8 cellular contexts compared by ENCODE assay signal in genomic region chr3:153160451-153161137, GRCh38. TPM values are rescaled to one million over a fixed set of nuclear protein-coding genes. Genes with fewer than 3 reads are reported as not detected.
DNase-seq lines count a peak whose midpoint lies in the region; ATAC-seq and TF ChIP-seq lines count a peak whose summit lies in the region.

No MANE protein-coding gene starts in this region.

- H3K27me3 ChIP-seq in duodenal mucosa (ENCODE audit: control insufficient read depth in 1 of 2, insufficient read depth in 2 of 2, low read length in 2 of 2) (no peaks in the 10 kb centered on the region), lower lobe of right lung (ENCODE audit: low read depth) (no peaks in the 10 kb centered on the region)

- no peaks in the 10 kb centered on the region for H3K36me3 ChIP-seq in duodenal mucosa (ENCODE audit: control insufficient read depth in 1 of 2, insufficient read depth in 2 of 2, low read length in 2 of 2)
- H3K36me3 ChIP-seq in lower lobe of right lung, result no peaks in the 10 kb centered on the region

- H3K9me3 ChIP-seq in duodenal mucosa (ENCODE audit: control insufficient read depth in 1 of 2, low read length in 2 of 2), result no peaks in the 10 kb centered on the region
- H3K9me3 ChIP-seq in lower lobe of right lung, result no peaks in the 10 kb centered on the region

- H3K27ac ChIP-seq in duodenal mucosa (ENCODE audit: low read depth, low read length) (peak overlapping the region; percentile 91), lower lobe of right lung (peak overlapping the region; percentile 96)

- TF ChIP-seq CTCF in lower lobe of right lung (IDR thresholded peaks at IDR 0.05), result no peak

- H3K4me3 ChIP-seq in duodenal mucosa (ENCODE audit: low read depth in 1 of 2, low read length in 2 of 2) (peak overlapping the region; percentile 84 to 96), lower lobe of right lung (peak overlapping the region; percentile 89)

- DNase-seq in DMS153 (lab: John Stamatoyannopoulos, UW) (peak; percentile 27), DMS153 treated with DMSO at 0.1 percent for 48 hours (lab: John Stamatoyannopoulos, UW; ENCODE audit: unreplicated experiment) (no peak), NCI-H345 (lab: John Stamatoyannopoulos, UW) (peak; percentile 38), lower lobe of right lung (peak; percentile 86)
- peak; percentile 64 to 67 for DNase-seq in activated CD4-positive, alpha-beta T cell treated with anti-CD3 and anti-CD28 coated beads, Interleukin-2, amount 50 U/mL, for 4 hours
- peak; percentile 50 to 78 (median 62) for DNase-seq in stimulated activated CD4-positive, alpha-beta T cell treated with anti-CD3 and anti-CD28 coated beads, TNF-alpha, amount 100 ng/mL, for 24 hours (ENCODE audit: low read depth in 3 of 3)

- ATAC-seq in HG02852 (IDR thresholded peaks at IDR 0.05; ENCODE audit: unreplicated experiment) (peak; percentile 22), lower lobe of right lung (peak; percentile 55 to 58)

- H3K9ac ChIP-seq in duodenal mucosa (ENCODE audit: low read depth in 1 of 2, low read length in 2 of 2), result peak overlapping the region; percentile 89 to 92

- H3K4me1 ChIP-seq in duodenal mucosa (ENCODE audit: control insufficient read depth in 1 of 2, insufficient read depth in 2 of 2, low read length in 2 of 2), result peaks cover 27 to 35% of the 10 kb centered on the region in 2 donors
- H3K4me1 ChIP-seq in lower lobe of right lung, result peaks cover 16% of the 10 kb centered on the region

- intact Hi-C loops in lower lobe of right lung (cut with DNase I), result no loop called here

RNA-seq across cellular contexts. Expression of gene RAP2B, which starts 1.4 kb away (rescaled TPM):
- total RNA-seq in lower lobe of right lung, result 19.1 TPM
